ENCODE assay signal across 8 cellular contexts in the genomic region with DNA sequence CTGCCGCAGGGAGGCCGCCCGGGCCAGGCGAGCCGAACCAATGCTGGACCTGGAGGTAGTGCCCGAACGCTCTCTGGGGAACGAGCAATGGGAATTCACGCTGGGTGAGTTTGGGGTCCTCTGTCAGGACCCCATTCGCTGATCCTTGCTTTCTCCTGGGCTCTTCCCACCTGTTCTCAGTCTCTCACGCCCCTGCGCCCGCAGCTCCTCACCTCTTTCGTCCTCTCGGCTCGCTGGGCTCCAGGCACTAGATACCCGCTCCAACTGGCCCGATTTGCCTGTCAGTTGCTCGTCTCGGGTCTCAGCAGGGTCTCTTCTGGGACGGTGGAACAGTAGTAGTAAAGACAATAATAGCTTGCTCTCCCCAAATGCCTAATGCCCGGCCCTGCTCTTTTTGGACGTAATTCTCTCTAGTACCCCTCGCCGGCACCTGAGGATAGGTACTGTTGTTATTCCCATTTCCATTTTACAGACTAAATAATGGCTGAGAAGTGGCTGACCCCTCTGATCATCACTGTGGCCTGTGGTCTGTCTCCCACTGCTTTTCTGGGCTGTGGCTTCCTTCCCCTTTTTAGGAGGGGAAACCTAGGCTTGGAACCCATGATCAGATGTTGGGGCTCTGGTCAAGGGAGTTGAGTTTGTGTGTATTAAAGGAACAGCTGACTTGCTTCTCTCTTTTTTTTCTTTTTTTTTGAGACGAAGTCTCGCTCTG. TPM values are rescaled to one million over a fixed set of nuclear protein-coding genes. Genes with fewer than 3 reads are reported as not detected.
DNase-seq lines count a peak whose midpoint lies in the region; ATAC-seq, FAIRE-seq and TF ChIP-seq lines count a peak whose summit lies in the region.

No MANE protein-coding gene starts in this region.

- peaks cover 12% of the 10 kb centered on the region for H3K4me1 ChIP-seq in mesenchymal stem cell (ENCODE audit: control insufficient read depth, insufficient read depth, low read depth, low read length)
- no peaks in the 10 kb centered on the region for H3K4me1 ChIP-seq in urinary bladder (ENCODE audit: insufficient read depth)

- H4K91ac ChIP-seq in mesenchymal stem cell (ENCODE audit: low read length): peak overlapping the region; percentile 46

- no peaks in the 10 kb centered on the region for H3K27me3 ChIP-seq in bronchial epithelial cell (ENCODE audit: control insufficient read depth, insufficient read depth, low read length)
- H3K27me3 ChIP-seq in mesenchymal stem cell (ENCODE audit: control insufficient read depth in 1 of 2, insufficient read depth in 1 of 2, low read length in 2 of 2): no peaks in the 10 kb centered on the region

- no peak overlapping the region for H2AK5ac ChIP-seq in mesenchymal stem cell (ENCODE audit: low read length, severe bottlenecking)

- no peak overlapping the region for H2BK5ac ChIP-seq in mesenchymal stem cell (ENCODE audit: low read depth, low read length, poor library complexity, severe bottlenecking)

- H3K4me3 Mint-ChIP-seq in CD14-positive monocyte: peak overlapping the region; percentile 100

- TF ChIP-seq CTCF in CD14-positive monocyte (IDR thresholded peaks at IDR 0.05) (no peak), bronchial epithelial cell (IDR thresholded peaks at IDR 0.05; ENCODE audit: insufficient read depth, low read length, severe bottlenecking) (no peak)

- peak overlapping the region; percentile 88 for H3K9ac ChIP-seq in mesenchymal stem cell (ENCODE audit: low read length)

- DNase-seq in CD14-positive monocyte (ENCODE audit: low spot score): peak; percentile 81
- peak; percentile 69 for DNase-seq in NOMO-1 treated with dmso at 0.1 percent for 144 hours (lab: John Stamatoyannopoulos, UW; ENCODE audit: unreplicated experiment)
- DNase-seq in bronchial epithelial cell (ENCODE audit: low read depth): no peak
- no peak for DNase-seq in mesenchymal stem cell
- DNase-seq in NK-92 (lab: John Stamatoyannopoulos, UW; ENCODE audit: unreplicated experiment): no peak

- H3K27ac Mint-ChIP-seq in CD14-positive monocyte: peak overlapping the region; percentile 98 to 100 (median 99)

- H2BK120ac ChIP-seq in mesenchymal stem cell (ENCODE audit: low read depth, low read length): no peak overlapping the region

- H3K14ac ChIP-seq in mesenchymal stem cell (ENCODE audit: low read length in 2 of 2): peak overlapping the region in 1 of 2 experiments; percentile 48

- peak overlapping the region; percentile 76 for H3K4me3 ChIP-seq in bronchial epithelial cell (ENCODE audit: low read depth, low read length)
- H3K4me3 ChIP-seq in mesenchymal stem cell (ENCODE audit: insufficient read depth in 1 of 2, low read depth in 1 of 2, low read length in 2 of 2): peak overlapping the region; percentile 94 to 99
- peak overlapping the region; percentile 96 for H3K4me3 ChIP-seq in urinary bladder (ENCODE audit: low read depth, low read length)

- H3K36me3 ChIP-seq in bronchial epithelial cell (ENCODE audit: control insufficient read depth, insufficient read depth, low read length) (no peaks in the 10 kb centered on the region), mesenchymal stem cell (ENCODE audit: control insufficient read depth in 1 of 2, insufficient read depth in 2 of 2, low read depth in 1 of 2, low read length in 2 of 2) (peaks cover 0 to 12% of the 10 kb centered on the region in 2 experiments), urinary bladder (ENCODE audit: insufficient read depth) (no peaks in the 10 kb centered on the region)

- H3K79me1 ChIP-seq in mesenchymal stem cell (replicated peaks; ENCODE audit: low read length, poor library complexity, severe bottlenecking): peaks cover 16% of the 10 kb centered on the region

- H3K9me3 ChIP-seq in mesenchymal stem cell (ENCODE audit: control insufficient read depth, low read length): no peaks in the 10 kb centered on the region

- H3K4me2 ChIP-seq in mesenchymal stem cell (ENCODE audit: low read length, poor library complexity, severe bottlenecking): peak overlapping the region; percentile 91

- H3K9me3 Mint-ChIP-seq in CD14-positive monocyte: peaks cover 0 to 1% (median 0%) of the 10 kb centered on the region in 7 donors

- H3K4ac ChIP-seq in mesenchymal stem cell (ENCODE audit: low read depth in 1 of 2, low read length in 2 of 2): no peak overlapping the region

- H2BK12ac ChIP-seq in mesenchymal stem cell (ENCODE audit: low read length in 2 of 2): no peak overlapping the region

- H3K23ac ChIP-seq in mesenchymal stem cell (ENCODE audit: low read length in 2 of 2): no peak overlapping the region

- intact Hi-C loops in CD14-positive monocyte (cut with micrococcal nuclease): no loop called here

- peak overlapping the region; percentile 88 for H4K8ac ChIP-seq in mesenchymal stem cell (ENCODE audit: low read length)

- peak overlapping the region; percentile 38 to 63 for H3K18ac ChIP-seq in mesenchymal stem cell (ENCODE audit: low read depth in 1 of 2, low read length in 2 of 2)

- peaks cover 62% of the 10 kb centered on the region for H3K4me1 Mint-ChIP-seq in CD14-positive monocyte

- FAIRE-seq in bronchial epithelial cell (lab: Jason Lieb, UNC): no peak

- ATAC-seq in GM21367 (IDR thresholded peaks at IDR 0.05; ENCODE audit: unreplicated experiment) (peak; percentile 9), HG03571 (IDR thresholded peaks at IDR 0.05; ENCODE audit: unreplicated experiment) (no peak)

- no peaks in the 10 kb centered on the region for H3K27me3 Mint-ChIP-seq in CD14-positive monocyte (ENCODE audit: low read depth in 3 of 3)

- peaks cover 30 to 36% of the 10 kb centered on the region in 2 donors for H3K36me3 Mint-ChIP-seq in CD14-positive monocyte

- 11% methylated on average over 27 of the region's 27 CpGs for WGBS in mesenchymal stem cell
- WGBS in urinary bladder: 6% methylated on average over 27 of the region's 27 CpGs

- H3K27ac ChIP-seq in mesenchymal stem cell (ENCODE audit: low read length, poor library complexity, severe bottlenecking) (no peak overlapping the region), urinary bladder (ENCODE audit: low read depth) (no peak overlapping the region)

- peak overlapping the region; percentile 20 for H2AFZ ChIP-seq in mesenchymal stem cell (ENCODE audit: low read depth, low read length)

- no peak overlapping the region for H2BK15ac ChIP-seq in mesenchymal stem cell (ENCODE audit: low read depth, poor library complexity, severe bottlenecking)

RNA-seq across cellular contexts. Expression of a gene that starts 0.6 kb away (rescaled TPM):
- polyA plus RNA-seq in CD14-positive monocyte (10 to 100 TPM; 18.8 to 26.5 TPM), urinary bladder (11.0 TPM)
- total RNA-seq in bronchial epithelial cell (7.6 and 16.3 TPM in 2 replicates), urinary bladder (22.8 TPM)
- polyA plus RNA-seq in mesenchymal stem cell (2013, experiment 1 of 2): 13.6 TPM
- 13.0 TPM for polyA plus RNA-seq in mesenchymal stem cell (2013, experiment 2 of 2)

RNA-seq across cellular contexts. Expression of a gene that starts 40.5 kb away (rescaled TPM):
- polyA plus RNA-seq in CD14-positive monocyte (under 1 TPM; 0.10 to 0.20 TPM), urinary bladder (26.4 TPM)
- total RNA-seq in bronchial epithelial cell (8.7 and 11.4 TPM in 2 replicates), urinary bladder (22.4 TPM)
- polyA plus RNA-seq in mesenchymal stem cell (2013, experiment 1 of 2): 32.5 TPM
- polyA plus RNA-seq in mesenchymal stem cell (2013, experiment 2 of 2): 32.0 TPM

RNA-seq across cellular contexts. Expression of a gene that starts 49.4 kb away (rescaled TPM):
- 10 to 100 TPM; 35.8 to 46.2 TPM for polyA plus RNA-seq in CD14-positive monocyte
- total RNA-seq in bronchial epithelial cell: 31.9 and 35.8 TPM in 2 replicates
- polyA plus RNA-seq in mesenchymal stem cell (2013, experiment 1 of 2): 11.1 TPM
- polyA plus RNA-seq in mesenchymal stem cell (2013, experiment 2 of 2): 11.5 TPM
- 7.3 TPM for total RNA-seq in urinary bladder
- polyA plus RNA-seq in urinary bladder: 38.1 TPM

RNA-seq across cellular contexts. Expression of a gene that starts 49.5 kb away (rescaled TPM):
- polyA plus RNA-seq in CD14-positive monocyte: 1 to 10 TPM; 3.2 to 5.2 TPM
- 4.1 and 4.5 TPM in 2 replicates for total RNA-seq in bronchial epithelial cell
- polyA plus RNA-seq in mesenchymal stem cell (2013, experiment 1 of 2): 6.1 TPM
- polyA plus RNA-seq in mesenchymal stem cell (2013, experiment 2 of 2): 5.7 TPM
- 4.7 TPM for total RNA-seq in urinary bladder
- polyA plus RNA-seq in urinary bladder: 20.4 TPM

RNA-seq across cellular contexts. Expression of a gene that starts 54.3 kb away (rescaled TPM):
- polyA plus RNA-seq in CD14-positive monocyte: not detected
- total RNA-seq in bronchial epithelial cell: 3.7 and 8.1 TPM in 2 replicates
- 4.1 TPM for polyA plus RNA-seq in mesenchymal stem cell (2013, experiment 1 of 2)
- 3.3 TPM for polyA plus RNA-seq in mesenchymal stem cell (2013, experiment 2 of 2)
- 4.5 TPM for total RNA-seq in urinary bladder
- 75.2 TPM for polyA plus RNA-seq in urinary bladder

Comparison
In these comparisons a context has a peak if more than half of its experiments do, and no peak if none do; other contexts are left out.
1. DNase-seq: peak in CD14-positive monocyte (single experiment) and NOMO-1 treated with dmso at 0.1 percent for 144 hours (single experiment); none in bronchial epithelial cell (single experiment), mesenchymal stem cell (single experiment) and NK-92 (single experiment).
2. Peak in every context shown above with its lines, with median percentiles within 50 percentile points of each other: H3K4me3 ChIP-seq.